22 cellular contexts compared by ENCODE assay signal in the genomic region with DNA sequence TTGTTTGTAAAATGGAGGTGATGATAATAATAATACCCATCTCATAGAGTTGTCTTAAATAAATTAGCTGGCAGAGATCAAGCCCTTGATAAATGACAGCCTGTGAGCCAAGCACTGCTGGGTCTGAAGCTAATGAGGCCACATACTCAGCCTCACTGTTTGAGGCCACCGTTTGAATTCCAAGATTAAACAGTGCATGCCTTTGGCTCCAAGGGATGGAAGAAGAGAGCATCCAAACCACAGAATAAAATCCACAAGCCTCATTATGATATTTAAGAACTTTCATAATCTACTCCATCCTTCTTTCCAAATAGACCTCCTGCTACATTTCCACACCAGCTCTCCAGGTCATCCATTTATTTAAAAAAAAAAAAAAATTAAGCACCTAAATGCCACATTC.
"Had no signal": no experiment of that assay in that cellular context is flagged by ENCODE, and none has a peak within 500 bp of the region (broad histone marks: within the 10 kb centered on the region; RNA-seq: fewer than 3 reads in every experiment).

No MANE protein-coding gene starts in this region.

- H3K27me3 ChIP-seq: breast epithelium, gastrocnemius medialis, heart left ventricle, left lung, neural progenitor cell had no signal

- H3K27me3 Mint-ChIP-seq: activated CD4-positive, alpha-beta memory T cell treated with anti-CD3 and anti-CD28 coated beads, Interleukin-2, amount 10 ng/mL, durations not matched to agents 7 days and 5 days; activated CD8-positive, alpha-beta memory T cell treated with anti-CD3 and anti-CD28 coated beads, Interleukin-2, amount 10 ng/mL, durations not matched to agents 7 days and 5 days; activated T-helper 17 cell treated with anti-CD3 and anti-CD28 coated beads, Interleukin-2, amount 50 U/mL, for 72 hours; progenitor cell of endocrine pancreas; stimulated activated naive CD8-positive, alpha-beta T cell treated with anti-CD3 and anti-CD28 coated beads, Interleukin-15, Interleukin-2, amounts not matched to agents 100 ng/mL and 50 ng/mL, for 24 hours; T-cell had no signal

- H3K36me3 ChIP-seq: breast epithelium, gastrocnemius medialis, left lung, neural progenitor cell had no signal

- H3K4me3 Mint-ChIP-seq: activated CD4-positive, alpha-beta memory T cell treated with anti-CD3 and anti-CD28 coated beads, Interleukin-2, amount 10 ng/mL, durations not matched to agents 7 days and 5 days; activated CD8-positive, alpha-beta memory T cell treated with anti-CD3 and anti-CD28 coated beads, Interleukin-2, amount 10 ng/mL, durations not matched to agents 7 days and 5 days; activated T-helper 17 cell treated with anti-CD3 and anti-CD28 coated beads, Interleukin-2, amount 50 U/mL, for 72 hours; neural progenitor cell; stimulated activated naive CD8-positive, alpha-beta T cell treated with anti-CD3 and anti-CD28 coated beads, Interleukin-15, Interleukin-2, amounts not matched to agents 100 ng/mL and 50 ng/mL, for 24 hours; T-cell had no signal

- H3K4me3 ChIP-seq: breast epithelium, gastrocnemius medialis, heart left ventricle, left lung, neural progenitor cell had no signal

- H3K4me1 Mint-ChIP-seq: activated T-helper 17 cell treated with anti-CD3 and anti-CD28 coated beads, Interleukin-2, amount 50 U/mL, for 72 hours; neural progenitor cell had no signal

- DNase-seq: activated CD4-positive, alpha-beta memory T cell treated with anti-CD3 and anti-CD28 coated beads, Interleukin-2, amount 10 ng/mL, durations not matched to agents 7 days and 5 days; activated CD4-positive, alpha-beta T cell treated with anti-CD3 and anti-CD28 coated beads for 48 hours; activated CD4-positive, CD25-positive, alpha-beta regulatory T cell; activated CD8-positive, alpha-beta memory T cell treated with anti-CD3 and anti-CD28 coated beads, Interleukin-2, amount 10 ng/mL, durations not matched to agents 7 days and 5 days; activated naive CD4-positive, alpha-beta T cell treated with Interleukin-2 at 50 U/mL for 16 hours; activated T-cell treated with anti-CD3 and anti-CD28 coated beads, Interleukin-2, amount 50 U/mL, for 1 hour; anterior cingulate cortex; dermis blood vessel endothelial cell; gastrocnemius medialis; heart left ventricle; left lung; midbrain; stimulated activated CD4-positive, alpha-beta T cell treated with anti-CD3 and anti-CD28 coated beads, Interleukin-2, amount 100 ng/mL, for 24 hours; T-cell; T-helper 9 cell; trophoblast cell had no signal

- H3K9me3 Mint-ChIP-seq: activated T-helper 17 cell treated with anti-CD3 and anti-CD28 coated beads, Interleukin-2, amount 50 U/mL, for 72 hours; neural progenitor cell had no signal

- H2AFZ ChIP-seq: neural progenitor cell had no signal

- H3K27ac ChIP-seq: epithelial cell of prostate, gastrocnemius medialis, heart left ventricle, left lung, neural progenitor cell had no signal

- H3K4me1 ChIP-seq: breast epithelium, neural progenitor cell had no signal

- ATAC-seq: activated CD8-positive, alpha-beta memory T cell treated with anti-CD3 and anti-CD28 coated beads, Interleukin-2, amount 10 ng/mL, durations not matched to agents 7 days and 5 days; activated T-helper 17 cell treated with anti-CD3 and anti-CD28 coated beads, Interleukin-2, amount 50 U/mL, for 72 hours; gastrocnemius medialis; heart left ventricle; left lung; T-cell had no signal

- H3K4me2 ChIP-seq: neural progenitor cell had no signal

- H3K9ac ChIP-seq: neural progenitor cell had no signal

- H3K27ac Mint-ChIP-seq: activated CD4-positive, alpha-beta memory T cell treated with anti-CD3 and anti-CD28 coated beads, Interleukin-2, amount 10 ng/mL, durations not matched to agents 7 days and 5 days; activated CD8-positive, alpha-beta memory T cell treated with anti-CD3 and anti-CD28 coated beads, Interleukin-2, amount 10 ng/mL, durations not matched to agents 7 days and 5 days; activated T-helper 17 cell treated with anti-CD3 and anti-CD28 coated beads, Interleukin-2, amount 50 U/mL, for 72 hours; progenitor cell of endocrine pancreas; stimulated activated naive CD8-positive, alpha-beta T cell treated with anti-CD3 and anti-CD28 coated beads, Interleukin-15, Interleukin-2, amounts not matched to agents 100 ng/mL and 50 ng/mL, for 24 hours; T-cell had no signal

- H3K9me3 ChIP-seq: breast epithelium, gastrocnemius medialis, heart left ventricle had no signal

- H3K36me3 Mint-ChIP-seq: neural progenitor cell had no signal
